In genomic region chr4:147312376-147313046, GRCh38 we compare ENCODE assay signal across 1 cellular context.
TF ChIP-seq lines count a peak whose summit lies in the region.

No MANE protein-coding gene starts in this region.

TF ChIP-seq in GM23338, 12 proteins besides CTCF, POLR2A, EP300 and RAD21 (continued from another document):
- TF ChIP-seq ZNF462 (CRISPR knock-in tag; IDR thresholded peaks at IDR 0.05) (no peak), NANOG (IDR thresholded peaks at IDR 0.05; ENCODE audit: borderline replicate concordance) (no peak), ZNF114 (CRISPR knock-in tag; IDR thresholded peaks at IDR 0.05) (no peak), POLR2AphosphoS5 (IDR thresholded peaks at IDR 0.05; ENCODE audit: low read depth) (no peak), JUNB (IDR thresholded peaks at IDR 0.05; ENCODE audit: unreplicated experiment) (no peak), STAT1 (IDR thresholded peaks at IDR 0.05; ENCODE audit: unreplicated experiment) (no peak)
